In the genomic region with DNA sequence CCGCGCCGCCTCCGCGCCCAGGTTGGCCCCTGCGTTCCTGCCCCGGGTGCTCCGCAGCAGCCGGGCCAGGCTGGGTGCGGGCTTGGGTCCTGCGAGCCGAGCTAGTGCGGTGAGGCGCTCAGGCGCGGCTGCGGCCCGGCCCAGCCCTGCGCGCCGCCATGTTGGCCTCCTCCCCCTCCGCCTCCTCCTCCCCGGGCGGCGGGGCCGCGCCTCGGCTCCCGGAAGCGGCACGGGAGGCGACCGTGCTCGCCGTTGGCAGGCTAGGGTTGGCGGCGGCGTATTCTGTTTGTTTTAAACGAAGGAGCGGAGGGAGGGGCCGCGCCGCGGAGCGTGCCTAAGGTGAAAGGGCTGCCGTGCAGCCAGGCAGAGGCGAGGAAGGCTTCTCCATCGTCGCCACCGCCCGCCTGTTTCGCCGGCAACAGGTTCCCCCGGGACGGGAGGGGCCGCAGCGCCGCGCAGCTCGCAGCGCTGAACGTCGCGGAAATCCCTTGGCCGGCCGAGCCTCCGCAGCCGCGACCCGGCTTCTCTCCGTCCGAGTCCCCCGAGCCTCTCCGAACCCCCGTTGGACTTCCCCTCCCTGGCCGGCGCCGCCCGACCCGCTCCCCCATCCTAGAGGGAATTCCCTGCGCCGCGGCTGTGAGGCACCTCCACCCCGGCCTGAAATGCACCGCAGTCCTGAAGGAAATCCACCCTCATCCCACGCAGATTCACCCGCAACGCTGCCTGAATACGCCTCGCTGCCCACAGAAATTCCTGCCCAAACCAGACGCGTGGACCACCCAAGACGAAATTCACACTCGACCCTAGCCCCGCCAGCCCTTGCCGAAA, we compare ENCODE assay signal across 1 cellular context.
A peak's percentile ranks its signal among the peaks of the same experiment; 100 is the strongest.
TF ChIP-seq lines count a peak whose summit lies in the region.

Gene USP24 (minus strand): TSS at position 171 of the 828 bp plus-strand sequence. CDS start 251 bp downstream, outside the sequence.

TF ChIP-seq in HCT116, 20 proteins besides CTCF, POLR2A, EP300 and RAD21 (continued from another document):
- TF ChIP-seq REST (IDR thresholded peaks at IDR 0.05; ENCODE audit: low read depth) (no peak), CBX3 (IDR thresholded peaks at IDR 0.05; ENCODE audit: low read depth) (no peak; the same call in 1 of the 2 replicates), ZNF274 (IDR thresholded peaks at IDR 0.05; ENCODE audit: low read depth, low read length) (no peak), ZFX (IDR thresholded peaks at IDR 0.05) (peak; percentile 100), ATF3 (IDR thresholded peaks at IDR 0.05) (no peak), SP1 (IDR thresholded peaks at IDR 0.05; ENCODE audit: low read depth) (no peak), ELF1 (IDR thresholded peaks at IDR 0.05; ENCODE audit: borderline replicate concordance, low read depth) (peak; percentile 45; the same call in 1 of the 2 replicates), FOSL1 (IDR thresholded peaks at IDR 0.05; ENCODE audit: low read depth) (no peak), CEBPB (IDR thresholded peaks at IDR 0.05; ENCODE audit: low read depth) (no peak), SRF (IDR thresholded peaks at IDR 0.05; ENCODE audit: low read depth) (no peak), EZH2phosphoT487 (IDR thresholded peaks at IDR 0.05; ENCODE audit: borderline replicate concordance) (no peak), EGR1 (IDR thresholded peaks at IDR 0.05; ENCODE audit: low read depth) (0 out of 2 replicates have a peak, but pooled peaks have one; percentile 23), EZH2 (IDR thresholded peaks at IDR 0.05) (no peak), YY1 (IDR thresholded peaks at IDR 0.05; ENCODE audit: extremely low read depth, insufficient replicate concordance, low read depth, low read length) (peak; percentile 95)
